Comparison of ENCODE assay signal across 7 cellular contexts in genomic region chr6:20212392-20213111, GRCh38. TPM values are rescaled to one million over a fixed set of nuclear protein-coding genes. Genes with fewer than 3 reads are reported as not detected.
DNase-seq lines count a peak whose midpoint lies in the region; ATAC-seq and TF ChIP-seq lines count a peak whose summit lies in the region.

Gene MBOAT1, minus strand, starts transcription at chr6:20212469. Its CDS starts 235 bp downstream, at chr6:20212234.

- peak; percentile 46 to 61 for TF ChIP-seq POLR2A in gastrocnemius medialis (IDR thresholded peaks at IDR 0.05)

- whole genome bisulfite sequencing in iPS DF 6.9 (ENCODE audit: insufficient coverage, insufficient read length), result no CpG with 5 or more reads among the region's 60 CpGs

- no peaks in the 10 kb centered on the region for H3K27me3 ChIP-seq in iPS DF 6.9 (ENCODE audit: control insufficient read depth, insufficient read depth, low read length)
- no peaks in the 10 kb centered on the region for H3K27me3 ChIP-seq in gastrocnemius medialis

- peak; percentile 86 for ATAC-seq in GM18498 (IDR thresholded peaks at IDR 0.05; ENCODE audit: unreplicated experiment)
- ATAC-seq in HG02852 (IDR thresholded peaks at IDR 0.05; ENCODE audit: unreplicated experiment), result peak; percentile 85
- ATAC-seq in gastrocnemius medialis, result peak; percentile 83 to 88

- peaks cover 6% of the 10 kb centered on the region for H3K4me1 ChIP-seq in iPS DF 6.9 (ENCODE audit: control insufficient read depth, insufficient read depth, low read length)
- peaks cover 8% of the 10 kb centered on the region in 2 donors for H3K4me1 ChIP-seq in gastrocnemius medialis

- in situ Hi-C loops in astrocyte of the spinal cord (cut with HindIII; ENCODE audit: low sequenced_read_pairs), result no loop called here
- in situ Hi-C loops in gastrocnemius medialis (cut with MboI; ENCODE audit: low sequenced_read_pairs in 4 of 4), result no loop called here

- H3K9me3 ChIP-seq in iPS DF 6.9 (ENCODE audit: control insufficient read depth, insufficient read depth, low read length), result no peaks in the 10 kb centered on the region
- H3K9me3 ChIP-seq in gastrocnemius medialis, result no peaks in the 10 kb centered on the region

- H3K4me3 ChIP-seq in astrocyte of the spinal cord (ENCODE audit: low read depth, low read length) (peak within 1 kb of the TSS; percentile 61), iPS DF 6.9 (ENCODE audit: low read length) (peak within 1 kb of the TSS; percentile 82; the same call in 1 of the 2 replicates), gastrocnemius medialis (peak within 1 kb of the TSS; percentile 64 to 77 (median 71))

- TF ChIP-seq CTCF in astrocyte of the spinal cord (IDR thresholded peaks at IDR 0.05; ENCODE audit: low read depth, low read length) (no peak), gastrocnemius medialis (IDR thresholded peaks at IDR 0.05 in 4 of 5, conservative IDR thresholded peaks at IDR 0.05 in 1 of 5) (peak in 2 of 5 experiments; percentile 21 to 32)

- intact Hi-C loops in gastrocnemius medialis (cut with DNase I; ENCODE audit: low total_unique reads), result loop anchor here (5.0 to 10.0 kb wide), 2 partner anchors 45 to 88 kb away; no protein-coding TSS in a partner anchor

- H3K36me3 ChIP-seq in iPS DF 6.9 (ENCODE audit: control insufficient read depth, insufficient read depth, low read length) (no peaks in the 10 kb centered on the region), gastrocnemius medialis (no peaks in the 10 kb centered on the region)

- H3K27ac ChIP-seq in iPS DF 6.9 (ENCODE audit: low read length), result no peak within 1 kb of the TSS
- H3K27ac ChIP-seq in gastrocnemius medialis, result peak within 1 kb of the TSS; percentile 72 to 81 (median 74)

- peak; percentile 37 for DNase-seq in NCI-H1694 (lab: John Stamatoyannopoulos, UW)
- DNase-seq in T-helper 2 cell, result peak; percentile 28 to 86 (median 49)
- peak; percentile 94 for DNase-seq in astrocyte of the spinal cord (ENCODE audit: low read depth, low spot score)
- peak; percentile 55 for DNase-seq in iPS DF 6.9 (ENCODE audit: low read depth, low spot score)
- peak; percentile 76 to 80 for DNase-seq in gastrocnemius medialis

RNA-seq across cellular contexts. Expression of gene MBOAT1, which starts in this region (rescaled TPM):
- total RNA-seq in gastrocnemius medialis, result 1 to 10 TPM in 3 of 4 donors, under 1 TPM in 1; 0.61 to 1.8 (median 1.1) TPM

Comparison
In these comparisons a context has a peak if more than half of its experiments do, and no peak if none do; other contexts are left out.
1. DNase-seq: peak in every context shown above with its lines; median percentile 94 in astrocyte of the spinal cord; 78 in gastrocnemius medialis; 55 in iPS DF 6.9; 49 in T-helper 2 cell; 37 in NCI-H1694.